11 cellular contexts compared by ENCODE assay signal in the genomic region with DNA sequence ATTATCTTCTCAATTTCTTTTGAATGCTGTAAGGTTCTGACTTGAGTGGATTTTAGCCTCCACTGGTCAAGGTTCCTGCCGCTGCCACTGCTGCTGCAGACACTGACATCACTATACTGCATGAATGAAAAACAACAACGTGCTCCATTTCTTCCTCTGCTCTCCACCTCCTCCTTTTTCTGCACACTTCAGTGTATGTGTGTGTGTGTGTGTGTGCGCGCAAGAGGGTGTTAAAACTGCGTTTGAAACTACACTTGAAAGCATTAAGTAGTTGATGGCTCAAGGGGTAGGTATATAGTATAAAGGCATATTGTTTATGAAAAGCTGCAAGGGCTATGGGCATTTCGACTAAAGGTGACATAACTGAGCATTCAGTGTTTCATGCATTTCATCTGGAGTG. TPM values are rescaled to one million over a fixed set of nuclear protein-coding genes. Genes with fewer than 3 reads are reported as not detected.
DNase-seq lines count a peak whose midpoint lies in the region; ATAC-seq and TF ChIP-seq lines count a peak whose summit lies in the region.
"Had no signal": no experiment of that assay in that cellular context is flagged by ENCODE, and none has a peak within 500 bp of the region (broad histone marks: within the 10 kb centered on the region; RNA-seq: fewer than 3 reads in every experiment).

No MANE protein-coding gene starts in this region.

- in situ Hi-C loops in Panc1 (cut with HindIII; ENCODE audit: low pct_unique_long_range_greater_than_20kb, low sequenced_read_pairs) = no loop called here

- H3K36me3 Mint-ChIP-seq in activated naive CD4-positive, alpha-beta T cell treated with anti-CD3 and anti-CD28 coated beads, Interleukin-2, amount 10 ng/mL, durations not matched to agents 7 days and 5 days = no peaks in the 10 kb centered on the region
- H3K36me3 Mint-ChIP-seq: activated naive CD4-positive, alpha-beta T cell treated with anti-CD3 and anti-CD28 coated beads, Interleukin-2, amount 50 U/mL, for 72 hours; IgD-negative memory B cell had no signal

- H3K4me3 Mint-ChIP-seq in activated naive CD4-positive, alpha-beta T cell treated with anti-CD3 and anti-CD28 coated beads, Interleukin-2, amount 10 ng/mL, durations not matched to agents 7 days and 5 days = no peak overlapping the region

- peaks cover 33% of the 10 kb centered on the region for H3K4me1 Mint-ChIP-seq in activated naive CD4-positive, alpha-beta T cell treated with anti-CD3 and anti-CD28 coated beads, Interleukin-2, amount 10 ng/mL, durations not matched to agents 7 days and 5 days

- no TSS peak for BruUV-seq in Panc1 (replicated peaks; lab: Mats Ljungman, UMichigan)

- TF ChIP-seq CTCF in Panc1 (IDR thresholded peaks at IDR 0.05) = no peak
- TF ChIP-seq CTCF in lung (IDR thresholded peaks at IDR 0.05; ENCODE audit: control extremely low read depth, extremely low read depth) = no peak
- no peak for TF ChIP-seq CTCF in esophagus squamous epithelium (IDR thresholded peaks at IDR 0.05)

- H3K27me3 Mint-ChIP-seq in activated naive CD4-positive, alpha-beta T cell treated with anti-CD3 and anti-CD28 coated beads, Interleukin-2, amount 10 ng/mL, durations not matched to agents 7 days and 5 days = no peaks in the 10 kb centered on the region
- H3K27me3 Mint-ChIP-seq: IgD-negative memory B cell had no signal

- no peak for TF ChIP-seq POLR2A in esophagus squamous epithelium (IDR thresholded peaks at IDR 0.05)

- H3K9me3 Mint-ChIP-seq in activated naive CD4-positive, alpha-beta T cell treated with anti-CD3 and anti-CD28 coated beads, Interleukin-2, amount 10 ng/mL, durations not matched to agents 7 days and 5 days = no peaks in the 10 kb centered on the region
- H3K9me3 Mint-ChIP-seq: activated naive CD4-positive, alpha-beta T cell treated with anti-CD3 and anti-CD28 coated beads, Interleukin-2, amount 50 U/mL, for 72 hours; IgD-negative memory B cell had no signal

- intact Hi-C loops in Panc1 (cut with micrococcal nuclease; ENCODE audit: unreplicated experiment) (loop anchor here (10.0 kb wide), 1 partner anchor 287 kb away; no protein-coding TSS in a partner anchor), aorta (cut with DNase I) (loop anchor here in 1 of 2 donors (5.0 kb wide), 1 partner anchor 95 kb away; no protein-coding TSS in a partner anchor), esophagus squamous epithelium (cut with DNase I) (no loop called here)

- H3K9me3 ChIP-seq in Panc1 (ENCODE audit: control insufficient read depth, insufficient read depth, low read depth, low read length) (no peaks in the 10 kb centered on the region), lung (ENCODE audit: control insufficient read depth in 2 of 2, insufficient read depth in 1 of 2, low read length in 1 of 2) (no peaks in the 10 kb centered on the region), aorta (ENCODE audit: control insufficient read depth, low read length) (no peaks in the 10 kb centered on the region), esophagus squamous epithelium (no peaks in the 10 kb centered on the region)

- POLR2A ChIA-PET in Panc1 (lab: Charles Lee) = no interaction called here

- H3K27ac ChIP-seq in Panc1 (ENCODE audit: low read length) (peak overlapping the region; percentile 8), lung (ENCODE audit: low read depth in 1 of 2, low read length in 1 of 2) (no peak overlapping the region), aorta (ENCODE audit: low read depth in 1 of 2, low read length in 2 of 2) (no peak overlapping the region), esophagus squamous epithelium (no peak overlapping the region)

- H3K27me3 ChIP-seq in Panc1 (ENCODE audit: control insufficient read depth, insufficient read depth, low read length) (no peaks in the 10 kb centered on the region), lung (ENCODE audit: control insufficient read depth, insufficient read depth) (no peaks in the 10 kb centered on the region), aorta (ENCODE audit: control insufficient read depth in 1 of 2, insufficient read depth in 2 of 2, low read length in 1 of 2) (no peaks in the 10 kb centered on the region), esophagus squamous epithelium (no peaks in the 10 kb centered on the region)

- ATAC-seq in Panc1 (no peak), lung (ENCODE audit: insufficient read depth, low FRiP score) (no peak), aorta (ENCODE audit: low FRiP score) (no peak)
- ATAC-seq: activated naive CD4-positive, alpha-beta T cell treated with anti-CD3 and anti-CD28 coated beads, Interleukin-2, amount 50 U/mL, for 72 hours had no signal

- H3K27ac Mint-ChIP-seq in activated naive CD4-positive, alpha-beta T cell treated with anti-CD3 and anti-CD28 coated beads, Interleukin-2, amount 10 ng/mL, durations not matched to agents 7 days and 5 days = no peak overlapping the region

- CTCF ChIA-PET in activated naive CD4-positive, alpha-beta T cell treated with anti-CD3 and anti-CD28 coated beads, Interleukin-2, amount 10 ng/mL, durations not matched to agents 7 days and 5 days (lab: Charles Lee) = interaction anchor here (1.7 to 2.4 kb wide), 2 partner anchors 218 to 291 kb away, joined by 6 to 7 read pairs; no protein-coding TSS in a partner anchor
- CTCF ChIA-PET in Panc1 (lab: Charles Lee) = no interaction called here

- H3K4me3 ChIP-seq in Panc1 (ENCODE audit: low read depth in 2 of 2, low read length in 2 of 2) (peak overlapping the region; percentile 87 to 88), lung (peak overlapping the region; percentile 21), aorta (ENCODE audit: low read length in 2 of 2) (peak overlapping the region; percentile 11 to 24), esophagus squamous epithelium (peak overlapping the region in 1 of 4 donors; percentile 91)

- DNase-seq in activated naive CD4-positive, alpha-beta T cell treated with anti-CD3 and anti-CD28 coated beads, Interleukin-2, amount 10 ng/mL, durations not matched to agents 7 days and 5 days = peak; percentile 27
- DNase-seq in activated naive CD4-positive, alpha-beta T cell treated with anti-CD3 and anti-CD28 coated beads, Interleukin-2, amount 50 U/mL, for 16 hours = no peak
- DNase-seq in Panc1 (ENCODE audit: low read depth, low spot score) = no peak
- DNase-seq in lung (ENCODE audit: low spot score) = no peak
- no peak for DNase-seq in aorta
- no peak for DNase-seq in esophagus squamous epithelium (lab: John Stamatoyannopoulos, UW)
- no peak for DNase-seq in NCI-H524 treated with DMSO at 0.1 percent for 48 hours (lab: John Stamatoyannopoulos, UW)
- DNase-seq in GM19238 (ENCODE audit: insufficient read length, low spot score) = no peak
- DNase-seq: EL had no signal

- H3K4me1 ChIP-seq in Panc1 (ENCODE audit: control insufficient read depth, insufficient read depth, low read length) (peaks cover 32% of the 10 kb centered on the region), lung (ENCODE audit: control insufficient read depth in 2 of 2, insufficient read depth in 2 of 2, low read length in 2 of 2) (peaks cover 0 to 2% of the 10 kb centered on the region in 2 donors), aorta (ENCODE audit: control insufficient read depth in 1 of 2, insufficient read depth in 2 of 2, low read length in 2 of 2) (peaks cover 0 to 2% of the 10 kb centered on the region in 2 donors), esophagus squamous epithelium (peaks cover 7 to 25% (median 13%) of the 10 kb centered on the region in 3 donors)

- WGBS in lung, 2 donors = 61 to 69% methylated on average over 6 of the region's 6 CpGs
- 13 to 15% methylated on average over 6 of the region's 6 CpGs for WGBS in aorta, 2 donors
- 63 to 76% methylated on average over 6 of the region's 6 CpGs for WGBS in esophagus squamous epithelium, 2 donors

- no peaks in the 10 kb centered on the region for H3K36me3 ChIP-seq in Panc1 (ENCODE audit: control insufficient read depth, insufficient read depth, low read length)
- no peaks in the 10 kb centered on the region for H3K36me3 ChIP-seq in lung (ENCODE audit: control insufficient read depth in 2 of 2, insufficient read depth in 2 of 2, low read length in 2 of 2)
- no peaks in the 10 kb centered on the region for H3K36me3 ChIP-seq in aorta (ENCODE audit: control insufficient read depth in 1 of 2, insufficient read depth in 2 of 2, low read length in 1 of 2)
- H3K36me3 ChIP-seq in esophagus squamous epithelium = no peaks in the 10 kb centered on the region

RNA-seq across cellular contexts. Expression of a gene that starts 3.5 kb away (rescaled TPM):
- total RNA-seq in Panc1 (2021; ENCODE audit: unreplicated experiment) = 36.4 TPM
- 15.9 TPM for polyA plus RNA-seq in Panc1 (2012; ENCODE audit: insufficient read length)
- 10 to 100 TPM; 28.1 to 60.2 TPM for total RNA-seq in lung
- polyA plus RNA-seq in lung = 10 to 100 TPM in 1 of 2 donors, 1 to 10 TPM in 1; 2.5 to 13.9 TPM
- 10 to 100 TPM in 1 of 2 donors, 1 to 10 TPM in 1; 8.4 to 12.0 TPM for total RNA-seq in aorta
- 1 to 10 TPM; 2.1 to 7.5 TPM for polyA plus RNA-seq in aorta
- 1 to 10 TPM; 1.5 to 9.9 (median 5.6) TPM for total RNA-seq in esophagus squamous epithelium
